Comparison of ENCODE assay signal across 8 cellular contexts in the genomic region with DNA sequence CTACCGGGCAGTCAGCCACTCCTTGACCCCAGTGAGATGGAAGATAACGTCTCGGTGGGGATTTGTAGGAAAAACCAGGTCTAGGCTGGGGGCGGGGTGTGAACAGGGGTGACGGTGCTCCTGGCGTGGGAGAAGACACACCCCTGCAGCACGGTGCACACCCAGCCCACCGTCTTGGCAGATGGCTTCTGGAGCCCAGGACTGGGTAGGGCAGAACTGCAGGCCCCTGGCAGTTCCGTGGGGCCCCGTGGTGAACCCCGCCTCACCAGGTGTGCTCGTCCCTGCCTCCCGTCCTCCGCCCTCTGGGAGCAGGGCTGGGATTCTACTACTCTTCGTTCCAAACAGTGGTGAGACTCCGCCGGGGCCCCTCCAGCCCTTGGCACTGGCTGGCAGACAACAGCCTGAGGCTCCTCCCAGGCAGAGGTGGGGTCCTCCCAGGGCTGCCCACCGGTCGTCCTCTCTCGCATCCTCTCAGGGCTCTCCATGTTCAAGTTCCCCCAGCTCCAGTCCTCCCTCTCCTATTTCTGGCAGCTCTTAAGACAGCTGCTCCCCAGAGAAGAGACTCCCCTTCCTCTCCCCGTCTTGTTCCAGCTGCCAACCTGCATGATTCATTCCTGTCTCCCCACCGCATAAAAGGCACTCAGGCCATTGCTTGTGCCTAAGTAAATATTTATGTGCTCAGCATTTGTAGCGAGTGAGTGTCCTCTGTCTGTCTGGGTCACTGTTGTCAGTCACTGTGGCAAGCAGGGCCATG.
DNase-seq lines count a peak whose midpoint lies in the region; ATAC-seq, FAIRE-seq and TF ChIP-seq lines count a peak whose summit lies in the region.

No MANE protein-coding gene starts in this region.

- H3K4me1 ChIP-seq in PC-3 (ENCODE audit: insufficient read depth, low read length): peaks cover 29% of the 10 kb centered on the region
- peaks cover 19% of the 10 kb centered on the region for H3K4me1 ChIP-seq in suprapubic skin
- H3K4me1 ChIP-seq in MM.1S (ENCODE audit: low read length): no peaks in the 10 kb centered on the region

- POLR2A ChIA-PET in PC-3 (lab: Charles Lee; ENCODE audit: unreplicated experiment): no interaction called here

- H3K9me2 ChIP-seq in PC-3 (replicated peaks; ENCODE audit: low read length) (no peaks in the 10 kb centered on the region), MM.1S (replicated peaks; ENCODE audit: insufficient read depth, low read length) (no peaks in the 10 kb centered on the region)

- no peaks in the 10 kb centered on the region for H3K79me2 ChIP-seq in PC-3 (ENCODE audit: low read length)
- H3K79me2 ChIP-seq in MM.1S (ENCODE audit: low read length): no peaks in the 10 kb centered on the region

- H3K36me3 ChIP-seq in PC-3 (ENCODE audit: low read depth, low read length) (no peaks in the 10 kb centered on the region), suprapubic skin (no peaks in the 10 kb centered on the region), MM.1S (replicated peaks; ENCODE audit: insufficient read depth, low read length) (no peaks in the 10 kb centered on the region)

- H3K4me3 ChIP-seq in PC-3 (ENCODE audit: low read length) (peak overlapping the region; percentile 55; the same call in 1 of the 2 replicates), fibroblast of pulmonary artery (replicated peaks; ENCODE audit: low read depth, low read length) (no peak overlapping the region), suprapubic skin (peak overlapping the region; percentile 13), MM.1S (ENCODE audit: low read length) (no peak overlapping the region)

- no peak for TF ChIP-seq EP300 in suprapubic skin (IDR thresholded peaks at IDR 0.05)

- no peaks in the 10 kb centered on the region for H4K20me1 ChIP-seq in PC-3 (ENCODE audit: low read length)
- no peaks in the 10 kb centered on the region for H4K20me1 ChIP-seq in MM.1S (ENCODE audit: insufficient read depth, low read length)

- intact Hi-C loops in PC-3 (cut with micrococcal nuclease): loop anchor here (2.0 kb wide), 1 partner anchor 22 kb away; no protein-coding TSS in a partner anchor

- H3K9ac ChIP-seq in PC-3 (ENCODE audit: low read length) (no peak overlapping the region), MM.1S (ENCODE audit: low read length) (no peak overlapping the region)

- no peak for FAIRE-seq in D721Med (lab: Jason Lieb, UNC)

- CTCF ChIA-PET in PC-3 (lab: Charles Lee): no interaction called here

- no peak for TF ChIP-seq POLR2A in suprapubic skin (IDR thresholded peaks at IDR 0.05)

- no TSS peak for BruUV-seq in PC-3 (replicated peaks; lab: Mats Ljungman, UMichigan)

- ATAC-seq in PC-3: peak; percentile 85

- H3K27me3 ChIP-seq in PC-3 (ENCODE audit: low read length) (no peaks in the 10 kb centered on the region), suprapubic skin (peaks cover 16% of the 10 kb centered on the region), MM.1S (replicated peaks; ENCODE audit: insufficient read depth, low read length) (no peaks in the 10 kb centered on the region)

- no peaks in the 10 kb centered on the region for H3K9me3 ChIP-seq in PC-3 (ENCODE audit: low read length)
- H3K9me3 ChIP-seq in suprapubic skin: no peaks in the 10 kb centered on the region
- no peaks in the 10 kb centered on the region for H3K9me3 ChIP-seq in MM.1S (replicated peaks; ENCODE audit: insufficient read depth, low read length)

- DNase-seq in SHP77 (lab: John Stamatoyannopoulos, UW) (peak; percentile 10 to 29), SHP77 treated with DMSO at 0.1 percent for 48 hours (lab: John Stamatoyannopoulos, UW) (no peak), PC-3 (peak; percentile 87), fibroblast of pulmonary artery (ENCODE audit: low read depth) (peak; percentile 74), suprapubic skin (ENCODE audit: low spot score in 2 of 2) (no peak), D721Med (ENCODE audit: insufficient read length, low spot score) (no peak), MM.1S (no peak)
- DNase-seq in activated CD4-positive, alpha-beta T cell treated with anti-CD3 and anti-CD28 coated beads, Interleukin-2, amount 50 U/mL, for 4 hours: no peak

- TF ChIP-seq CTCF in PC-3 (conservative IDR thresholded peaks at IDR 0.05; ENCODE audit: low read depth, low read length): no peak
- no peak for TF ChIP-seq CTCF in fibroblast of pulmonary artery (IDR thresholded peaks at IDR 0.05; ENCODE audit: low read length, missing control alignments)
- no peak for TF ChIP-seq CTCF in suprapubic skin (IDR thresholded peaks at IDR 0.05)
- TF ChIP-seq CTCF in D721Med (IDR thresholded peaks at IDR 0.05; ENCODE audit: insufficient read depth, missing control alignments): no peak
- no peak for TF ChIP-seq CTCF in MM.1S (IDR thresholded peaks at IDR 0.05; ENCODE audit: low read length)

- H3F3A ChIP-seq in PC-3 (ENCODE audit: low read length, unreplicated experiment) (no peaks in the 10 kb centered on the region), MM.1S (ENCODE audit: insufficient read depth, low read length) (no peaks in the 10 kb centered on the region)

- 37% methylated on average over 11 of the region's 23 CpGs for WGBS in suprapubic skin

- H3K4me2 ChIP-seq in PC-3 (ENCODE audit: low read length): peak overlapping the region; percentile 80
- H3K4me2 ChIP-seq in MM.1S (ENCODE audit: low read depth, low read length): no peak overlapping the region

- 0 out of 2 replicates have a peak overlapping the region, but pooled peaks have one; percentile 24 for H2AFZ ChIP-seq in PC-3 (ENCODE audit: low read length)
- no peak overlapping the region for H2AFZ ChIP-seq in MM.1S (ENCODE audit: low read length)

- H3K27ac ChIP-seq in PC-3 (ENCODE audit: low read length) (no peak overlapping the region), suprapubic skin (peak overlapping the region; percentile 52), MM.1S (ENCODE audit: low read length) (no peak overlapping the region)

Comparison
In these comparisons a context has a peak if more than half of its experiments do, and no peak if none do; other contexts are left out.
1. DNase-seq: peak in SHP77 (2 of 2), PC-3 (single experiment) and fibroblast of pulmonary artery (single experiment); none in SHP77 treated with DMSO at 0.1 percent for 48 hours (single experiment), suprapubic skin (0 of 2), D721Med (single experiment), activated CD4-positive, alpha-beta T cell treated with anti-CD3 and anti-CD28 coated beads, Interleukin-2, amount 50 U/mL, for 4 hours (0 of 2) and MM.1S (single experiment).
2. H3K4me3 ChIP-seq: peak in PC-3 (single experiment) and suprapubic skin (single experiment); none in fibroblast of pulmonary artery (single experiment) and MM.1S (single experiment).